9 cellular contexts compared by ENCODE assay signal in the genomic region with DNA sequence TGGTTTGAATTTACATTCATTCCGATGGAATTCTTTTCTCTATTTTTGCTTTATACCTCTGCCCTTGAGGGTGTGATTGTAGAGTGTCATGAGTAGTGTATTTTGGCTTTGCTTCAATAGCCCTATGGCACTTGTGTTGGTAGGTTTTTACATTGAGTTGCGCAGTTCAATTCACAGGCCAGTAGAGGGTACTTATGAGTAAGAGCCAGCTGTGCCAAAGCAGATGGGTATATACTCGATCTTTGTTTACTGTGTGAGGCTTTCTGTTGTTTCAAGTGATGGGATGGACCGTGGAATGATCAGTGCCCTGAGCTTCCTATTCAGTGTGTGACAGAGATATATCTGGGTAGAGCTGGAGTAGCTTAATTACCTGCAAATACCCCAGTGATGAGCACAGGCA. TPM values are rescaled to one million over a fixed set of nuclear protein-coding genes. Genes with fewer than 3 reads are reported as not detected.
A peak's percentile ranks its signal among the peaks of the same experiment; 100 is the strongest.
DNase-seq lines count a peak whose midpoint lies in the region; ATAC-seq and TF ChIP-seq lines count a peak whose summit lies in the region.
"Had no signal": no experiment of that assay in that cellular context is flagged by ENCODE, and none has a peak within 500 bp of the region (broad histone marks: within the 10 kb centered on the region; RNA-seq: fewer than 3 reads in every experiment).

No MANE protein-coding gene starts in this region.

- peak; percentile 53 for ATAC-seq in activated CD8-positive, alpha-beta T cell treated with anti-CD3 and anti-CD28 coated beads, Interleukin-2, amount 10 ng/mL, durations not matched to agents 7 days and 5 days
- ATAC-seq in natural killer cell, result peak; percentile 78 to 81 (median 79)
- no peak for ATAC-seq in left cardiac atrium

- TF ChIP-seq CTCF in LNCaP clone FGC (IDR thresholded peaks at IDR 0.05; ENCODE audit: control insufficient read depth, extremely low read depth, insufficient read depth) (peak; percentile 71), natural killer cell (IDR thresholded peaks at IDR 0.05) (peak; percentile 66)

- DNase-seq in DMS 273 (lab: John Stamatoyannopoulos, UW; ENCODE audit: unreplicated experiment), result peak; percentile 45
- DNase-seq in DMS 273 treated with DMSO at 0.1 percent for 48 hours (lab: John Stamatoyannopoulos, UW), result no peak
- peak; percentile 65 for DNase-seq in LNCaP clone FGC (ENCODE audit: low read depth)
- peak; percentile 32 for DNase-seq in activated CD8-positive, alpha-beta T cell treated with anti-CD3 and anti-CD28 coated beads, Interleukin-2, amount 10 ng/mL, durations not matched to agents 7 days and 5 days
- DNase-seq in natural killer cell, result no peak
- DNase-seq in putamen (ENCODE audit: low spot score), result no peak
- DNase-seq in effector CD4-positive, alpha-beta T cell, result no peak
- no peak for DNase-seq in left cardiac atrium

- intact Hi-C loops in natural killer cell (cut with micrococcal nuclease), result loop anchor here (1.0 to 5.0 kb wide), 4 partner anchors 193 to 294 kb away; no protein-coding TSS in a partner anchor
- intact Hi-C loops in left cardiac atrium (cut with DNase I), result loop anchor here (10.0 kb wide), 2 partner anchors 65 to 105 kb away; no protein-coding TSS in a partner anchor

- H3K4me3 Mint-ChIP-seq in activated CD8-positive, alpha-beta T cell treated with anti-CD3 and anti-CD28 coated beads, Interleukin-2, amount 10 ng/mL, durations not matched to agents 7 days and 5 days, result no peak overlapping the region
- no peak overlapping the region for H3K4me3 Mint-ChIP-seq in natural killer cell

- no peak overlapping the region for H3K27ac Mint-ChIP-seq in activated CD8-positive, alpha-beta T cell treated with anti-CD3 and anti-CD28 coated beads, Interleukin-2, amount 10 ng/mL, durations not matched to agents 7 days and 5 days
- peak overlapping the region in 1 of 2 donors; percentile 68 for H3K27ac Mint-ChIP-seq in natural killer cell

- peaks cover 4% of the 10 kb centered on the region for H3K9me3 Mint-ChIP-seq in activated CD8-positive, alpha-beta T cell treated with anti-CD3 and anti-CD28 coated beads, Interleukin-2, amount 10 ng/mL, durations not matched to agents 7 days and 5 days (ENCODE audit: insufficient read depth)
- H3K9me3 Mint-ChIP-seq in natural killer cell, result peaks cover 0 to 2% of the 10 kb centered on the region in 2 donors

- CTCF ChIA-PET in activated CD8-positive, alpha-beta T cell treated with anti-CD3 and anti-CD28 coated beads, Interleukin-2, amount 10 ng/mL, durations not matched to agents 7 days and 5 days (lab: Charles Lee), result interaction anchor here (0.8 to 3.3 kb wide), 4 partner anchors 194 to 533 kb away, joined by 3 to 8 read pairs (median 4); no protein-coding TSS in a partner anchor

- peaks cover 4% of the 10 kb centered on the region for H3K4me1 Mint-ChIP-seq in activated CD8-positive, alpha-beta T cell treated with anti-CD3 and anti-CD28 coated beads, Interleukin-2, amount 10 ng/mL, durations not matched to agents 7 days and 5 days (ENCODE audit: low read depth)
- peaks cover 8 to 12% of the 10 kb centered on the region in 2 donors for H3K4me1 Mint-ChIP-seq in natural killer cell

- POLR2A ChIA-PET in activated CD8-positive, alpha-beta T cell treated with anti-CD3 and anti-CD28 coated beads, Interleukin-2, amount 10 ng/mL, durations not matched to agents 7 days and 5 days (lab: Charles Lee), result interaction anchor here (1.1 kb wide), 1 partner anchor 204 kb away, joined by 3 read pairs; no protein-coding TSS in a partner anchor

- peaks cover 7% of the 10 kb centered on the region for H3K27me3 Mint-ChIP-seq in activated CD8-positive, alpha-beta T cell treated with anti-CD3 and anti-CD28 coated beads, Interleukin-2, amount 10 ng/mL, durations not matched to agents 7 days and 5 days (ENCODE audit: low read depth)
- peaks cover 2 to 25% of the 10 kb centered on the region in 2 donors for H3K27me3 Mint-ChIP-seq in natural killer cell (ENCODE audit: low read depth in 2 of 2)

- H3K4me3 ChIP-seq in LNCaP clone FGC (ENCODE audit: low read depth, low read length), result no peak overlapping the region
- H3K4me3 ChIP-seq: SJSA1 had no signal

- H3K36me3 Mint-ChIP-seq in activated CD8-positive, alpha-beta T cell treated with anti-CD3 and anti-CD28 coated beads, Interleukin-2, amount 10 ng/mL, durations not matched to agents 7 days and 5 days (ENCODE audit: low read depth), result no peaks in the 10 kb centered on the region
- no peaks in the 10 kb centered on the region for H3K36me3 Mint-ChIP-seq in natural killer cell

RNA-seq across cellular contexts. Expression of a gene that starts 4.3 kb away (rescaled TPM):
- 1 to 10 TPM; 3.9 to 4.4 TPM for total RNA-seq in activated CD8-positive, alpha-beta T cell treated with anti-CD3 and anti-CD28 coated beads, Interleukin-2, amount 10 ng/mL, durations not matched to agents 7 days and 5 days
- total RNA-seq in natural killer cell (100 to 1,000 TPM in 2 of 3 donors, 10 to 100 TPM in 1; 77.5 to 140 (median 137) TPM), left cardiac atrium (10 to 100 TPM; 60.2 to 91.3 TPM)

Comparison
In these comparisons a context has a peak if more than half of its experiments do, and no peak if none do; other contexts are left out.
1. DNase-seq: peak in DMS 273 (single experiment), LNCaP clone FGC (single experiment) and activated CD8-positive, alpha-beta T cell treated with anti-CD3 and anti-CD28 coated beads, Interleukin-2, amount 10 ng/mL, durations not matched to agents 7 days and 5 days (single experiment); none in DMS 273 treated with DMSO at 0.1 percent for 48 hours (single experiment), natural killer cell (single experiment), putamen (single experiment), effector CD4-positive, alpha-beta T cell (single experiment) and left cardiac atrium (single experiment).
2. ATAC-seq: peak in activated CD8-positive, alpha-beta T cell treated with anti-CD3 and anti-CD28 coated beads, Interleukin-2, amount 10 ng/mL, durations not matched to agents 7 days and 5 days (single experiment) and natural killer cell (3 of 3); none in left cardiac atrium (0 of 2).
3. RNA of a gene that starts 4.3 kb away (total RNA-seq): 77.5 to 140 TPM in natural killer cell and 60.2 to 91.3 TPM in left cardiac atrium; 3.9 to 4.4 TPM in activated CD8-positive, alpha-beta T cell treated with anti-CD3 and anti-CD28 coated beads, Interleukin-2, amount 10 ng/mL, durations not matched to agents 7 days and 5 days; every median in the first group is over 10 times any median in the second.